Comparison of ENCODE assay signal across 8 cellular contexts in genomic region chr19:10503002-10503789, GRCh38. TPM values are rescaled to one million over a fixed set of nuclear protein-coding genes. Genes with fewer than 3 reads are reported as not detected.
DNase-seq lines count a peak whose midpoint lies in the region; ATAC-seq and TF ChIP-seq lines count a peak whose summit lies in the region.

Gene KEAP1 (minus strand): TSS chr19:10503356. CDS start chr19:10500033, 3,323 bp downstream.

- no peaks in the 10 kb centered on the region for H3K9me2 ChIP-seq in DOHH2 (replicated peaks; ENCODE audit: control insufficient read depth, low read length)

- no peaks in the 10 kb centered on the region for H3K27me3 Mint-ChIP-seq in activated CD4-positive, alpha-beta T cell treated with anti-CD3 and anti-CD28 coated beads, Interleukin-2, amount 10 ng/mL, durations not matched to agents 24 days and 14 days

- H3K4me1 ChIP-seq in DOHH2 (ENCODE audit: control insufficient read depth, low read length) = peaks cover 27% of the 10 kb centered on the region
- H3K4me1 ChIP-seq in esophagus (ENCODE audit: control insufficient read depth in 2 of 2, insufficient read depth in 2 of 2, low read length in 1 of 2) = peaks cover 4 to 17% of the 10 kb centered on the region in 2 donors
- H3K4me1 ChIP-seq in muscle layer of colon (ENCODE audit: insufficient read depth, low read length) = peaks cover 30% of the 10 kb centered on the region
- H3K4me1 ChIP-seq in thymus (ENCODE audit: control insufficient read depth, insufficient read depth, low read length) = peaks cover 10% of the 10 kb centered on the region

- H3K27ac ChIP-seq in DOHH2 (ENCODE audit: low read depth, low read length) (peak within 1 kb of the TSS; percentile 77), esophagus (ENCODE audit: low read depth in 2 of 2, low read length in 1 of 2) (peak within 1 kb of the TSS; percentile 97 to 98), muscle layer of colon (ENCODE audit: low read depth, low read length) (peak within 1 kb of the TSS; percentile 100), thymus (ENCODE audit: low read depth) (peak within 1 kb of the TSS; percentile 90)

- peak within 1 kb of the TSS; percentile 76 for H3K9ac ChIP-seq in muscle layer of colon (ENCODE audit: low read length)

- intact Hi-C loops in activated CD4-positive, alpha-beta T cell treated with anti-CD3 and anti-CD28 coated beads, Interleukin-2, amount 10 ng/mL, durations not matched to agents 24 days and 14 days (cut with micrococcal nuclease) = loop anchor here (2.0 kb wide), 2 partner anchors 82 to 152 kb away; partner anchors contain the start of genes ILF3 and PDE4A

- H3K4me1 Mint-ChIP-seq in activated CD4-positive, alpha-beta T cell treated with anti-CD3 and anti-CD28 coated beads, Interleukin-2, amount 10 ng/mL, durations not matched to agents 24 days and 14 days = peaks cover 36% of the 10 kb centered on the region

- peak; percentile 13 for ATAC-seq in GM21737 (IDR thresholded peaks at IDR 0.05; ENCODE audit: unreplicated experiment)

- 4% methylated on average over 66 to 73 of the region's 73 CpGs for WGBS in esophagus, 2 donors
- 6% methylated on average over 73 of the region's 73 CpGs for WGBS in thymus

- H4K20me1 ChIP-seq in DOHH2 (ENCODE audit: control insufficient read depth, insufficient read depth, low read depth, low read length) = peaks cover 6% of the 10 kb centered on the region; the same call in 1 of the 2 replicates

- peak; percentile 6 for TF ChIP-seq CTCF in DOHH2 (IDR thresholded peaks at IDR 0.05; ENCODE audit: low read depth, low read length, poor library complexity, severe bottlenecking)

- peak within 1 kb of the TSS; percentile 98 for H3K27ac Mint-ChIP-seq in activated CD4-positive, alpha-beta T cell treated with anti-CD3 and anti-CD28 coated beads, Interleukin-2, amount 10 ng/mL, durations not matched to agents 24 days and 14 days

- no peaks in the 10 kb centered on the region for H3K27me3 ChIP-seq in DOHH2 (ENCODE audit: control insufficient read depth, low read length)
- H3K27me3 ChIP-seq in MG63 = no peaks in the 10 kb centered on the region
- H3K27me3 ChIP-seq in esophagus (ENCODE audit: control insufficient read depth in 1 of 2, insufficient read depth in 2 of 2, low read length in 2 of 2) = no peaks in the 10 kb centered on the region
- no peaks in the 10 kb centered on the region for H3K27me3 ChIP-seq in muscle layer of colon (ENCODE audit: control insufficient read depth in 1 of 2, insufficient read depth in 2 of 2, low read length in 2 of 2)
- H3K27me3 ChIP-seq in thymus (ENCODE audit: control insufficient read depth, insufficient read depth) = no peaks in the 10 kb centered on the region

- H3K36me3 ChIP-seq in DOHH2 (ENCODE audit: control insufficient read depth, low read length) = peaks cover 40% of the 10 kb centered on the region
- H3K36me3 ChIP-seq in MG63 = peaks cover 41% of the 10 kb centered on the region
- peaks cover 0 to 12% of the 10 kb centered on the region in 2 donors for H3K36me3 ChIP-seq in esophagus (ENCODE audit: control insufficient read depth in 2 of 2, insufficient read depth in 2 of 2, low read length in 1 of 2)
- peaks cover 17% of the 10 kb centered on the region for H3K36me3 ChIP-seq in muscle layer of colon (ENCODE audit: insufficient read depth, low read length)
- peaks cover 12% of the 10 kb centered on the region for H3K36me3 ChIP-seq in thymus (ENCODE audit: control insufficient read depth, insufficient read depth)

- H3F3A ChIP-seq in DOHH2 (ENCODE audit: control insufficient read depth, insufficient read depth) = 0 out of 2 replicates have a peak, but pooled peaks cover 9% of the 10 kb centered on the region

- H3K4me3 Mint-ChIP-seq in activated CD4-positive, alpha-beta T cell treated with anti-CD3 and anti-CD28 coated beads, Interleukin-2, amount 10 ng/mL, durations not matched to agents 24 days and 14 days = peak within 1 kb of the TSS; percentile 92

- H3K4me2 ChIP-seq in DOHH2 (ENCODE audit: low read length) = peak within 1 kb of the TSS; percentile 96

- peaks cover 24% of the 10 kb centered on the region for H3K36me3 Mint-ChIP-seq in activated CD4-positive, alpha-beta T cell treated with anti-CD3 and anti-CD28 coated beads, Interleukin-2, amount 10 ng/mL, durations not matched to agents 24 days and 14 days (ENCODE audit: low read depth)

- peak; percentile 75 for DNase-seq in MG63
- DNase-seq in activated CD4-positive, alpha-beta T cell treated with anti-CD3 and anti-CD28 coated beads, Interleukin-2, amount 10 ng/mL, durations not matched to agents 24 days and 14 days = peak; percentile 74
- no peak for DNase-seq in NCI-H187 treated with DMSO at 0.1 percent for 48 hours (lab: John Stamatoyannopoulos, UW)

- H3K9me3 Mint-ChIP-seq in activated CD4-positive, alpha-beta T cell treated with anti-CD3 and anti-CD28 coated beads, Interleukin-2, amount 10 ng/mL, durations not matched to agents 24 days and 14 days = no peaks in the 10 kb centered on the region

- no peaks in the 10 kb centered on the region for H3K9me3 ChIP-seq in DOHH2 (ENCODE audit: control insufficient read depth, insufficient read depth, low read length)
- no peaks in the 10 kb centered on the region for H3K9me3 ChIP-seq in MG63
- no peaks in the 10 kb centered on the region for H3K9me3 ChIP-seq in esophagus (ENCODE audit: control insufficient read depth in 2 of 2, insufficient read depth in 1 of 2, low read depth in 1 of 2, low read length in 1 of 2)
- no peaks in the 10 kb centered on the region for H3K9me3 ChIP-seq in muscle layer of colon (ENCODE audit: low read length)
- H3K9me3 ChIP-seq in thymus (ENCODE audit: control insufficient read depth) = no peaks in the 10 kb centered on the region

- H3K4me3 ChIP-seq in DOHH2 (ENCODE audit: low read length) (peak within 1 kb of the TSS; percentile 95), MG63 (peak within 1 kb of the TSS; percentile 86), esophagus (ENCODE audit: low read depth in 1 of 2, low read length in 2 of 2) (peak within 1 kb of the TSS; percentile 77 to 87), muscle layer of colon (ENCODE audit: low read depth in 1 of 2, low read length in 2 of 2) (peak within 1 kb of the TSS; percentile 66 to 82), thymus (ENCODE audit: low read length) (peak within 1 kb of the TSS; percentile 98)

- peaks cover 43% of the 10 kb centered on the region for H3K79me2 ChIP-seq in DOHH2 (ENCODE audit: control insufficient read depth, low read length)

RNA-seq across cellular contexts. Expression of gene KEAP1, which starts in this region (rescaled TPM):
- 172 and 247 TPM in 2 replicates for total RNA-seq in MG63 (2014; rRNA removed; shearing (Covaris generic); ENCODE audit: low replicate concordance)
- total RNA-seq in activated CD4-positive, alpha-beta T cell treated with anti-CD3 and anti-CD28 coated beads, Interleukin-2, amount 10 ng/mL, durations not matched to agents 24 days and 14 days = 81.0 and 82.1 TPM in 2 replicates
- polyA plus RNA-seq in esophagus = 10 to 100 TPM; 54.2 to 63.9 TPM
- polyA plus RNA-seq in thymus = 59.5 TPM
